17 cellular contexts compared by ENCODE assay signal in genomic region chr3:114608293-114608692, GRCh38.
DNase-seq lines count a peak whose midpoint lies in the region; ATAC-seq, FAIRE-seq and TF ChIP-seq lines count a peak whose summit lies in the region.
"Had no signal": no experiment of that assay in that cellular context is flagged by ENCODE, and none has a peak within 500 bp of the region (broad histone marks: within the 10 kb centered on the region; RNA-seq: fewer than 3 reads in every experiment).

No MANE protein-coding gene starts in this region.

- H3K9me3 ChIP-seq in kidney (ENCODE audit: control insufficient read depth in 1 of 2, low read length in 2 of 2): no peaks in the 10 kb centered on the region
- H3K9me3 ChIP-seq: right atrium auricular region had no signal

- DNase-seq in AG08396 (ENCODE audit: low spot score) (peak; percentile 51), LoVo (ENCODE audit: low spot score) (peak; percentile 8), cardiac fibroblast (ENCODE audit: low read depth in 2 of 2) (peak; percentile 57 to 95), kidney glomerular epithelial cell (lab: John Stamatoyannopoulos, UW) (peak; percentile 81), kidney (no peak), Calu3 (no peak)
- DNase-seq: activated B cell treated with CpG ODN at 0.5 μM for 24 hours; activated T-cell treated with anti-CD3 and anti-CD28 coated beads for 4 hours; C1 segment of cervical spinal cord; endodermal cell; NCI-H187 treated with DMSO at 0.1 percent for 48 hours; NCI-H748 treated with DMSO at 0.1 percent for 48 hours; stimulated activated naive CD8-positive, alpha-beta T cell treated with anti-CD3 and anti-CD28 coated beads, Interleukin-15, amount 100 ng/mL, for 72 hours had no signal

- no peak overlapping the region for H3K4me3 Mint-ChIP-seq in Calu3 (ENCODE audit: low read depth, unreplicated experiment)
- H3K4me3 Mint-ChIP-seq: activated B cell treated with CpG ODN at 0.5 μM for 24 hours; endodermal cell; stimulated activated naive CD8-positive, alpha-beta T cell treated with anti-CD3 and anti-CD28 coated beads, Interleukin-15, amount 100 ng/mL, for 72 hours had no signal

- TF ChIP-seq CTCF in cardiac fibroblast (IDR thresholded peaks at IDR 0.05; ENCODE audit: low read depth, low read length) (no peak), kidney (IDR thresholded peaks at IDR 0.05; ENCODE audit: borderline replicate concordance, extremely low read depth, insufficient read depth) (no peak), Calu3 (IDR thresholded peaks at IDR 0.05; ENCODE audit: unreplicated experiment) (no peak)

- no peak overlapping the region for H3K27ac Mint-ChIP-seq in Calu3 (ENCODE audit: unreplicated experiment)
- H3K27ac Mint-ChIP-seq: activated B cell treated with CpG ODN at 0.5 μM for 24 hours; endodermal cell; stimulated activated naive CD8-positive, alpha-beta T cell treated with anti-CD3 and anti-CD28 coated beads, Interleukin-15, amount 100 ng/mL, for 72 hours had no signal

- no TSS peak for BruUV-seq in Calu3 (replicated peaks; lab: Mats Ljungman, UMichigan)

- no peak overlapping the region for H3K9ac ChIP-seq in kidney (ENCODE audit: low read length in 2 of 2)

- peaks cover 2 to 8% of the 10 kb centered on the region in 2 donors for H3K4me1 ChIP-seq in kidney (ENCODE audit: control insufficient read depth in 1 of 2, insufficient read depth in 1 of 2, low read depth in 1 of 2, low read length in 2 of 2)

- no peak overlapping the region for H3K4me3 ChIP-seq in cardiac fibroblast (replicated peaks in 1 of 2; ENCODE audit: low read depth in 2 of 2, low read length in 2 of 2)
- no peak overlapping the region for H3K4me3 ChIP-seq in kidney (ENCODE audit: low read length in 2 of 2)
- H3K4me3 ChIP-seq: right atrium auricular region had no signal

- CTCF ChIA-PET in Calu3 (lab: Charles Lee): no interaction called here

- no peak overlapping the region for H3K27ac ChIP-seq in kidney (ENCODE audit: low read depth in 2 of 2, low read length in 2 of 2)
- H3K27ac ChIP-seq: right atrium auricular region had no signal

- no peaks in the 10 kb centered on the region for H3K27me3 Mint-ChIP-seq in Calu3 (ENCODE audit: unreplicated experiment)
- H3K27me3 Mint-ChIP-seq: activated B cell treated with CpG ODN at 0.5 μM for 24 hours; stimulated activated naive CD8-positive, alpha-beta T cell treated with anti-CD3 and anti-CD28 coated beads, Interleukin-15, amount 100 ng/mL, for 72 hours had no signal

- peaks cover 3% of the 10 kb centered on the region for H3K9me3 Mint-ChIP-seq in Calu3 (ENCODE audit: low read depth, unreplicated experiment)
- H3K9me3 Mint-ChIP-seq: activated B cell treated with CpG ODN at 0.5 μM for 24 hours; endodermal cell; stimulated activated naive CD8-positive, alpha-beta T cell treated with anti-CD3 and anti-CD28 coated beads, Interleukin-15, amount 100 ng/mL, for 72 hours had no signal

- ATAC-seq in GM21737 (IDR thresholded peaks at IDR 0.05; ENCODE audit: unreplicated experiment) (no peak), HG03159 (IDR thresholded peaks at IDR 0.05; ENCODE audit: unreplicated experiment) (no peak)
- ATAC-seq: stimulated activated naive CD8-positive, alpha-beta T cell treated with anti-CD3 and anti-CD28 coated beads, Interleukin-15, amount 100 ng/mL, for 72 hours had no signal

- intact Hi-C loops in kidney (cut with DNase I) (no loop called here), Calu3 (cut with micrococcal nuclease; ENCODE audit: unreplicated experiment) (no loop called here)

- no peaks in the 10 kb centered on the region for H3K36me3 ChIP-seq in kidney (ENCODE audit: control insufficient read depth in 1 of 2, insufficient read depth in 2 of 2, low read length in 2 of 2)
- H3K36me3 ChIP-seq: right atrium auricular region had no signal

- peaks cover 40% of the 10 kb centered on the region for H3K4me1 Mint-ChIP-seq in Calu3 (ENCODE audit: low read depth, unreplicated experiment)
- H3K4me1 Mint-ChIP-seq: activated B cell treated with CpG ODN at 0.5 μM for 24 hours had no signal

- FAIRE-seq in kidney (lab: Jason Lieb, UNC): no peak
- FAIRE-seq: G401.6 had no signal

- H3K36me3 Mint-ChIP-seq in Calu3 (ENCODE audit: insufficient read depth, unreplicated experiment): no peaks in the 10 kb centered on the region

Comparison
In these comparisons a context has a peak if more than half of its experiments do, and no peak if none do; other contexts are left out.
1. DNase-seq: peak in AG08396 (single experiment), LoVo (single experiment), cardiac fibroblast (2 of 2) and kidney glomerular epithelial cell (single experiment); none in kidney (single experiment) and Calu3 (single experiment).